In the genomic region with DNA sequence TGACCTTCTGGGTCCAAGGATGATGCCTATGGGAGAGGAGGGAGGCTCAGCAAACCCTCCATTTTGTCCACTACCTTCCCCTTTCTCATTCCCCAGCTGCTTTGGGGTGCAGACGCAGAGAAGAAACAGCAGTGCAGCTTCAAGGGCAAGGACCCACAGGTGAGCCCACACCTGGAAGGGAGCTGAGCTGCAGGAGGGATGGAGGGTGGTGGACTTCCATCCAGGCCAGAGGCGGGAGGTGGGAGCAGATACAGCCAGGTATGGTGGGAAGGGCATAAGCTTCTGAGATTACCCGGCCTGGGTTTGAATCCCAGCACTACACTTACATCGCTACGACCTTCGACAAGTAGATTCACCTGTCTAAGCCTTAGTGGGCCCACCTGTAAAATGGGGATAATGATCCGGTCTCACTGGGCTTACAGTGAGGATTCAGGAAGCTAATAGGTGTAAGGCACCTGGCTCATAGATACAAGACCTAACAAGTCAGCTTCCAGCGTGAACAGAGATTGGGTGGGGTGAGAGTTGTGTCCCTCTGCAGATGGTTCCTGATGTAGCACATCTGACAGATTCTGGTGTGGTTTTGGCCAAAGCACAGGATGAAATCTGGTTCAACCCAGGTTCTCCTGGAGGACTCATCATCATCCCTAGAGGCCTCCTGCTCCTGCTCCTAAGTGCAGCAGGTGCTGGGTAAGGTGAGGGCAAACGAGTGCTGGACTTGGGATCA, we compare ENCODE assay signal across 18 cellular contexts. TPM values are rescaled to one million over a fixed set of nuclear protein-coding genes. Genes with fewer than 3 reads are reported as not detected.
"Had no signal": no experiment of that assay in that cellular context is flagged by ENCODE, and none has a peak within 500 bp of the region (broad histone marks: within the 10 kb centered on the region; RNA-seq: fewer than 3 reads in every experiment).

No MANE protein-coding gene starts in this region.

- H3K9me3 ChIP-seq: lower lobe of right lung, transverse colon, uterus had no signal

- H3K4me3 Mint-ChIP-seq: activated naive CD8-positive, alpha-beta T cell; dendritic cell treated with granulocyte-macrophage colony-stimulating factor and Interleukin-4, amounts not matched to agents 40 ng/mL and 50 ng/mL, for 4 days; nephron progenitor cell had no signal

- H3K27ac ChIP-seq: lower lobe of right lung, uterus had no signal

- H3K27me3 ChIP-seq: transverse colon, uterus had no signal

- H3K27ac Mint-ChIP-seq: activated naive CD8-positive, alpha-beta T cell; dendritic cell treated with granulocyte-macrophage colony-stimulating factor and Interleukin-4, amounts not matched to agents 40 ng/mL and 50 ng/mL, for 4 days; nephron progenitor cell; progenitor cell of endocrine pancreas had no signal

- H3K36me3 Mint-ChIP-seq: activated naive CD8-positive, alpha-beta T cell had no signal

- H3K36me3 ChIP-seq: uterus had no signal

- H3K4me1 ChIP-seq: uterus had no signal

- H3K4me3 ChIP-seq: lower lobe of right lung, transverse colon, uterus had no signal

- H3K27me3 Mint-ChIP-seq: activated naive CD8-positive, alpha-beta T cell; dendritic cell treated with granulocyte-macrophage colony-stimulating factor and Interleukin-4, amounts not matched to agents 40 ng/mL and 50 ng/mL, for 4 days; progenitor cell of endocrine pancreas had no signal

- DNase-seq: activated CD4-positive, CD25-positive, alpha-beta regulatory T cell treated with anti-CD3 and anti-CD28 coated beads, Interleukin-2, amount 50 U/mL, for 72 hours; effector CD8-positive, alpha-beta T cell; foreskin fibroblast; hippocampal formation; lower lobe of right lung; midbrain; nephron progenitor cell; stimulated activated naive CD8-positive, alpha-beta T cell treated with anti-CD3 and anti-CD28 coated beads, Interleukin-15, Interleukin-2, amounts not matched to agents 100 U/mL and 50 U/mL, for 24 hours; substantia nigra; T-helper 1 cell; T1000; transverse colon; uterus had no signal

- ATAC-seq: lower lobe of right lung; stimulated activated naive CD8-positive, alpha-beta T cell treated with anti-CD3 and anti-CD28 coated beads, Interleukin-15, Interleukin-2, amounts not matched to agents 100 U/mL and 50 U/mL, for 24 hours had no signal

- H3K9me3 Mint-ChIP-seq: dendritic cell treated with granulocyte-macrophage colony-stimulating factor and Interleukin-4, amounts not matched to agents 40 ng/mL and 50 ng/mL, for 4 days; nephron progenitor cell had no signal

RNA-seq across cellular contexts. Expression of gene TTLL13, which starts 31.5 kb away (rescaled TPM):
- total RNA-seq: chondrocyte, lower lobe of right lung, omental fat pad had no signal
